26 cellular contexts compared by ENCODE assay signal in the genomic region with DNA sequence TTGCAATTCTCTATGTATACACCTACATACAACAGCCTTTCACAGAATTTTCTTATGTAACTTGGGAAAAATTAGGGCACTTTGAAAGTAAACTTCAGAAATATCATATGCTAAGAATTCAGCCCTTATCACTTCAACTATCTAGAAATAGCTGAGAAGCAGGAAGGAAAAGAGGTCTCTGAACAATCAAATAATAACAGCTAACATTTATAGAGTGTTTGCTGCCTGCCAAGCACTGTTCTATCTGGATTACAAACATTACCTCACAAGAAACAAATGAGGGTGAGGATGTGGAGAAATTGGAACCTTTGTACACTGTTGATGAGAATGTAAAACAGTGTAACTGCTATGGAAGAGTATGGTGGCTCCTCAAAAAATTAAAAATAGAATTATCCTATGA. TPM values are rescaled to one million over a fixed set of nuclear protein-coding genes. Genes with fewer than 3 reads are reported as not detected.
"Had no signal": no experiment of that assay in that cellular context is flagged by ENCODE, and none has a peak within 500 bp of the region (broad histone marks: within the 10 kb centered on the region; RNA-seq: fewer than 3 reads in every experiment).

No MANE protein-coding gene starts in this region.

- H3K9me3 ChIP-seq: colonic mucosa, lower lobe of right lung, pancreas, right lobe of liver, tibial artery, upper lobe of left lung, vagina had no signal

- DNase-seq: colonic mucosa; effector CD4-positive, alpha-beta T cell; endodermal cell; foreskin melanocyte; heart left ventricle; hypothalamus; kidney glomerular epithelial cell; lower lobe of right lung; mesenchymal stem cell; midbrain; occipital lobe; pancreas; retina; right lobe of liver; stimulated activated CD4-positive, alpha-beta T cell treated with anti-CD3 and anti-CD28 coated beads, Interleukin-4, amount 100 ng/mL, for 1 hour; stimulated activated CD8-positive, alpha-beta memory T cell treated with anti-CD3 and anti-CD28 coated beads, Interleukin-4, amount 100 ng/mL, for 48 hours; stimulated activated naive CD8-positive, alpha-beta T cell treated with anti-CD3 and anti-CD28 coated beads, Interleukin-15, Interleukin-2, amounts not matched to agents 100 U/mL and 50 U/mL, for 24 hours; tibial artery; upper lobe of left lung had no signal

- H3K27me3 ChIP-seq: colonic mucosa, heart left ventricle, pancreas, right lobe of liver, tibial artery, upper lobe of left lung, vagina had no signal

- H3K27ac ChIP-seq: colonic mucosa, lower lobe of right lung, pancreas, right lobe of liver, tibial artery, vagina had no signal

- H3K4me1 ChIP-seq: colonic mucosa, pancreas had no signal

- ATAC-seq: heart left ventricle; natural killer cell treated with Interleukin-12 subunit alpha and Interleukin-12 subunit beta and Interleukin-15 and Interleukin-18, amount 100 ng/mL, for 72 hours; pancreas; right lobe of liver; stimulated activated effector memory CD8-positive, alpha-beta T cell treated with anti-CD3 and anti-CD28 coated beads, Interleukin-12 subunit alpha, Interleukin-12 subunit beta, amount 100 ng/mL, for 72 hours; stimulated activated naive CD8-positive, alpha-beta T cell treated with anti-CD3 and anti-CD28 coated beads, Interleukin-15, Interleukin-2, amounts not matched to agents 100 U/mL and 50 U/mL, for 24 hours had no signal

- H3K4me3 ChIP-seq: colonic mucosa, heart left ventricle, lower lobe of right lung, pancreas, right lobe of liver, tibial artery, upper lobe of left lung, vagina had no signal

- H3K36me3 ChIP-seq: colonic mucosa, lower lobe of right lung, pancreas, right lobe of liver, tibial artery, upper lobe of left lung, vagina had no signal

RNA-seq across cellular contexts. Expression of gene SPINK9, which starts 44.0 kb away (rescaled TPM):
- total RNA-seq: colonic mucosa; dermis microvascular lymphatic vessel endothelial cell; endodermal cell; glomerular endothelial cell; lower lobe of right lung; natural killer cell treated with Interleukin-12 subunit alpha and Interleukin-12 subunit beta and Interleukin-15 and Interleukin-18, amount 100 ng/mL, for 72 hours; occipital lobe; progenitor cell of endocrine pancreas; right lobe of liver; temporal lobe; upper lobe of left lung; vagina had no signal
- polyA plus RNA-seq: heart left ventricle, pancreas had no signal
